1 cellular context compared by ENCODE assay signal in the genomic region with DNA sequence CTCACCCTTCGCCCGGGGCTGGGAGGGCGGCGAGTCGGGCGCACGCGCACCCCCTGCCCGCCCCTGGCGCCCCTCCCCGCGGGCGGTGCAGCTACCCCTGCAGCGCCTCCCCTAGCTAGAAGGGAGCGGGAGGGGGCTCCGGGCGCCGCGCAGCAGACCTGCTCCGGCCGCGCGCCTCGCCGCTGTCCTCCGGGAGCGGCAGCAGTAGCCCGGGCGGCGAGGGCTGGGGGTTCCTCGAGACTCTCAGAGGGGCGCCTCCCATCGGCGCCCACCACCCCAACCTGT.
TF ChIP-seq lines count a peak whose summit lies in the region.

A gene with protein sequence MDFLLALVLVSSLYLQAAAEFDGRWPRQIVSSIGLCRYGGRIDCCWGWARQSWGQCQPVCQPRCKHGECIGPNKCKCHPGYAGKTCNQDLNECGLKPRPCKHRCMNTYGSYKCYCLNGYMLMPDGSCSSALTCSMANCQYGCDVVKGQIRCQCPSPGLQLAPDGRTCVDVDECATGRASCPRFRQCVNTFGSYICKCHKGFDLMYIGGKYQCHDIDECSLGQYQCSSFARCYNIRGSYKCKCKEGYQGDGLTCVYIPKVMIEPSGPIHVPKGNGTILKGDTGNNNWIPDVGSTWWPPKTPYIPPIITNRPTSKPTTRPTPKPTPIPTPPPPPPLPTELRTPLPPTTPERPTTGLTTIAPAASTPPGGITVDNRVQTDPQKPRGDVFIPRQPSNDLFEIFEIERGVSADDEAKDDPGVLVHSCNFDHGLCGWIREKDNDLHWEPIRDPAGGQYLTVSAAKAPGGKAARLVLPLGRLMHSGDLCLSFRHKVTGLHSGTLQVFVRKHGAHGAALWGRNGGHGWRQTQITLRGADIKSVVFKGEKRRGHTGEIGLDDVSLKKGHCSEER (plus strand): TSS at position 148 of the 285 bp plus-strand sequence. CDS start 182 bp downstream, outside the sequence.

TF ChIP-seq in HepG2, 621 proteins besides CTCF, POLR2A, EP300 and RAD21 (continued from another document):
- TF ChIP-seq, protein P1, sequence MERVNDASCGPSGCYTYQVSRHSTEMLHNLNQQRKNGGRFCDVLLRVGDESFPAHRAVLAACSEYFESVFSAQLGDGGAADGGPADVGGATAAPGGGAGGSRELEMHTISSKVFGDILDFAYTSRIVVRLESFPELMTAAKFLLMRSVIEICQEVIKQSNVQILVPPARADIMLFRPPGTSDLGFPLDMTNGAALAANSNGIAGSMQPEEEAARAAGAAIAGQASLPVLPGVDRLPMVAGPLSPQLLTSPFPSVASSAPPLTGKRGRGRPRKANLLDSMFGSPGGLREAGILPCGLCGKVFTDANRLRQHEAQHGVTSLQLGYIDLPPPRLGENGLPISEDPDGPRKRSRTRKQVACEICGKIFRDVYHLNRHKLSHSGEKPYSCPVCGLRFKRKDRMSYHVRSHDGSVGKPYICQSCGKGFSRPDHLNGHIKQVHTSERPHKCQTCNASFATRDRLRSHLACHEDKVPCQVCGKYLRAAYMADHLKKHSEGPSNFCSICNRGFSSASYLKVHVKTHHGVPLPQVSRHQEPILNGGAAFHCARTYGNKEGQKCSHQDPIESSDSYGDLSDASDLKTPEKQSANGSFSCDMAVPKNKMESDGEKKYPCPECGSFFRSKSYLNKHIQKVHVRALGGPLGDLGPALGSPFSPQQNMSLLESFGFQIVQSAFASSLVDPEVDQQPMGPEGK (CRISPR knock-in tag; IDR thresholded peaks at IDR 0.05), result peak; percentile 50; the same call in 1 of the 2 replicates
- 0 out of 2 replicates have a peak, but pooled peaks have one; percentile 15 for TF ChIP-seq ATF7-NPFF (CRISPR knock-in tag; IDR thresholded peaks at IDR 0.05; ENCODE audit: low read depth)
- no peak for TF ChIP-seq SETDB1 (CRISPR knock-in tag; IDR thresholded peaks at IDR 0.05; ENCODE audit: borderline replicate concordance)
- TF ChIP-seq SALL1 (CRISPR knock-in tag; IDR thresholded peaks at IDR 0.05), result peak; percentile 7; the same call in 1 of the 2 replicates
